10 cellular contexts compared by ENCODE assay signal in genomic region chr15:96052572-96053038, GRCh38.
DNase-seq lines count a peak whose midpoint lies in the region; ATAC-seq and TF ChIP-seq lines count a peak whose summit lies in the region.
"Had no signal": no experiment of that assay in that cellular context is flagged by ENCODE, and none has a peak within 500 bp of the region (broad histone marks: within the 10 kb centered on the region; RNA-seq: fewer than 3 reads in every experiment).

No MANE protein-coding gene starts in this region.

- H3K27me3 ChIP-seq in esophagus (ENCODE audit: control insufficient read depth in 1 of 2, insufficient read depth in 2 of 2, low read length in 2 of 2) = no peaks in the 10 kb centered on the region
- peaks cover 15% of the 10 kb centered on the region for H3K27me3 ChIP-seq in mucosa of stomach (ENCODE audit: control insufficient read depth, insufficient read depth, low read length)
- peaks cover 11% of the 10 kb centered on the region for H3K27me3 ChIP-seq in CD8-positive, alpha-beta memory T cell (ENCODE audit: insufficient read depth, low read length, poor library complexity, severe bottlenecking)

- POLR2A ChIA-PET in CD8-positive, alpha-beta memory T cell (lab: Charles Lee) = no interaction called here

- H3K27ac ChIP-seq in 22Rv1 (peak overlapping the region; percentile 71), esophagus (ENCODE audit: low read depth in 2 of 2, low read length in 1 of 2) (no peak overlapping the region)
- no peak overlapping the region for H3K27ac ChIP-seq in CD8-positive, alpha-beta memory T cell (ENCODE audit: low read depth, low read length)

- H3K9me3 ChIP-seq in esophagus (ENCODE audit: control insufficient read depth in 2 of 2, insufficient read depth in 1 of 2, low read depth in 1 of 2, low read length in 1 of 2) = no peaks in the 10 kb centered on the region
- H3K9me3 ChIP-seq in mucosa of stomach (ENCODE audit: control insufficient read depth, low read length) = no peaks in the 10 kb centered on the region
- H3K9me3 ChIP-seq in CD8-positive, alpha-beta memory T cell (ENCODE audit: low read length) = no peaks in the 10 kb centered on the region

- peaks cover 49% of the 10 kb centered on the region for H3K27me3 Mint-ChIP-seq in activated T-cell treated with anti-CD3 and anti-CD28 coated beads, Interleukin-2, amount 50 U/mL, for 4 hours (ENCODE audit: low read depth)
- peaks cover 63% of the 10 kb centered on the region for H3K27me3 Mint-ChIP-seq in activated naive CD4-positive, alpha-beta T cell treated with anti-CD3 and anti-CD28 coated beads for 36 hours (ENCODE audit: low read depth)
- H3K27me3 Mint-ChIP-seq in CD8-positive, alpha-beta memory T cell = peaks cover 27 to 65% of the 10 kb centered on the region in 2 donors

- peaks cover 4% of the 10 kb centered on the region for H3K4me1 Mint-ChIP-seq in activated T-cell treated with anti-CD3 and anti-CD28 coated beads, Interleukin-2, amount 50 U/mL, for 4 hours (ENCODE audit: low read depth)
- peaks cover 8% of the 10 kb centered on the region for H3K4me1 Mint-ChIP-seq in activated naive CD4-positive, alpha-beta T cell treated with anti-CD3 and anti-CD28 coated beads for 36 hours (ENCODE audit: low read depth)
- H3K4me1 Mint-ChIP-seq in CD8-positive, alpha-beta memory T cell = peaks cover 0 to 11% (median 4%) of the 10 kb centered on the region in 3 donors

- H3K4me3 ChIP-seq in LNCaP clone FGC (ENCODE audit: low read depth, low read length) = peak overlapping the region; percentile 27
- H3K4me3 ChIP-seq in esophagus (ENCODE audit: low read depth in 1 of 2, low read length in 2 of 2) = peak overlapping the region; percentile 4 to 34
- no peak overlapping the region for H3K4me3 ChIP-seq in mucosa of stomach (ENCODE audit: low read length)
- H3K4me3 ChIP-seq in CD8-positive, alpha-beta memory T cell (ENCODE audit: low read length) = no peak overlapping the region

- H3K9me3 Mint-ChIP-seq in activated T-cell treated with anti-CD3 and anti-CD28 coated beads, Interleukin-2, amount 50 U/mL, for 4 hours = no peaks in the 10 kb centered on the region
- no peaks in the 10 kb centered on the region for H3K9me3 Mint-ChIP-seq in activated naive CD4-positive, alpha-beta T cell treated with anti-CD3 and anti-CD28 coated beads for 36 hours
- peaks cover 0 to 3% (median 0%) of the 10 kb centered on the region in 5 donors for H3K9me3 Mint-ChIP-seq in CD8-positive, alpha-beta memory T cell

- ATAC-seq in activated T-cell treated with anti-CD3 and anti-CD28 coated beads, Interleukin-2, amount 50 U/mL, for 4 hours = no peak

- H3K9ac ChIP-seq in mucosa of stomach (ENCODE audit: low read length) = peak overlapping the region; percentile 48

- TF ChIP-seq CTCF in 22Rv1 (IDR thresholded peaks at IDR 0.05) = no peak
- TF ChIP-seq CTCF in LNCaP clone FGC (IDR thresholded peaks at IDR 0.05; ENCODE audit: control insufficient read depth, extremely low read depth, insufficient read depth) = no peak

- intact Hi-C loops in activated naive CD4-positive, alpha-beta T cell treated with anti-CD3 and anti-CD28 coated beads for 36 hours (cut with micrococcal nuclease) = no loop called here

- H3K36me3 ChIP-seq in esophagus (ENCODE audit: control insufficient read depth in 2 of 2, insufficient read depth in 2 of 2, low read length in 1 of 2) (no peaks in the 10 kb centered on the region), mucosa of stomach (ENCODE audit: control insufficient read depth, insufficient read depth, low read length) (no peaks in the 10 kb centered on the region)
- no peaks in the 10 kb centered on the region for H3K36me3 ChIP-seq in CD8-positive, alpha-beta memory T cell (ENCODE audit: insufficient read depth, low read length)

- DNase-seq in LNCaP clone FGC (ENCODE audit: low read depth) (no peak), DMS53 treated with DMSO at 0.1 percent for 48 hours (lab: John Stamatoyannopoulos, UW; ENCODE audit: unreplicated experiment) (no peak)
- no peak for DNase-seq in activated T-cell treated with anti-CD3 and anti-CD28 coated beads, Interleukin-2, amount 50 U/mL, for 4 hours
- DNase-seq in activated naive CD4-positive, alpha-beta T cell treated with anti-CD3 and anti-CD28 coated beads for 36 hours = no peak
- DNase-seq in CD8-positive, alpha-beta memory T cell = no peak
- DNase-seq: activated CD4-positive, alpha-beta T cell treated with anti-CD3 and anti-CD28 coated beads for 4 hours; stimulated activated naive CD4-positive, alpha-beta T cell had no signal

- H3K27ac Mint-ChIP-seq in activated naive CD4-positive, alpha-beta T cell treated with anti-CD3 and anti-CD28 coated beads for 36 hours = no peak overlapping the region
- no peak overlapping the region for H3K27ac Mint-ChIP-seq in CD8-positive, alpha-beta memory T cell

- WGBS in esophagus, 2 donors = 48 to 53% methylated on average over 19 of the region's 19 CpGs

- H3K4me1 ChIP-seq in esophagus (ENCODE audit: control insufficient read depth in 2 of 2, insufficient read depth in 2 of 2, low read length in 1 of 2) = no peaks in the 10 kb centered on the region
- H3K4me1 ChIP-seq in mucosa of stomach (ENCODE audit: control insufficient read depth, insufficient read depth, low read length) = peaks cover 12% of the 10 kb centered on the region
- H3K4me1 ChIP-seq in CD8-positive, alpha-beta memory T cell (ENCODE audit: insufficient read depth, low read length) = no peaks in the 10 kb centered on the region

- no peaks in the 10 kb centered on the region for H3K36me3 Mint-ChIP-seq in activated T-cell treated with anti-CD3 and anti-CD28 coated beads, Interleukin-2, amount 50 U/mL, for 4 hours (ENCODE audit: insufficient read depth)
- no peaks in the 10 kb centered on the region for H3K36me3 Mint-ChIP-seq in activated naive CD4-positive, alpha-beta T cell treated with anti-CD3 and anti-CD28 coated beads for 36 hours (ENCODE audit: low read depth)
- no peaks in the 10 kb centered on the region for H3K36me3 Mint-ChIP-seq in CD8-positive, alpha-beta memory T cell

- CTCF ChIA-PET in activated naive CD4-positive, alpha-beta T cell treated with anti-CD3 and anti-CD28 coated beads for 36 hours (lab: Charles Lee) = no interaction called here
- CTCF ChIA-PET in CD8-positive, alpha-beta memory T cell (lab: Charles Lee) = no interaction called here

- no peak overlapping the region for H3K4me3 Mint-ChIP-seq in activated T-cell treated with anti-CD3 and anti-CD28 coated beads, Interleukin-2, amount 50 U/mL, for 4 hours
- no peak overlapping the region for H3K4me3 Mint-ChIP-seq in activated naive CD4-positive, alpha-beta T cell treated with anti-CD3 and anti-CD28 coated beads for 36 hours
- peak overlapping the region in 2 of 7 donors; percentile 14 to 33 for H3K4me3 Mint-ChIP-seq in CD8-positive, alpha-beta memory T cell

Comparison
In these comparisons a context has a peak if more than half of its experiments do, and no peak if none do; other contexts are left out.
1. H3K4me3 ChIP-seq: peak in LNCaP clone FGC (single experiment) and esophagus (2 of 2); none in mucosa of stomach (single experiment) and CD8-positive, alpha-beta memory T cell (single experiment).